In the genomic region with DNA sequence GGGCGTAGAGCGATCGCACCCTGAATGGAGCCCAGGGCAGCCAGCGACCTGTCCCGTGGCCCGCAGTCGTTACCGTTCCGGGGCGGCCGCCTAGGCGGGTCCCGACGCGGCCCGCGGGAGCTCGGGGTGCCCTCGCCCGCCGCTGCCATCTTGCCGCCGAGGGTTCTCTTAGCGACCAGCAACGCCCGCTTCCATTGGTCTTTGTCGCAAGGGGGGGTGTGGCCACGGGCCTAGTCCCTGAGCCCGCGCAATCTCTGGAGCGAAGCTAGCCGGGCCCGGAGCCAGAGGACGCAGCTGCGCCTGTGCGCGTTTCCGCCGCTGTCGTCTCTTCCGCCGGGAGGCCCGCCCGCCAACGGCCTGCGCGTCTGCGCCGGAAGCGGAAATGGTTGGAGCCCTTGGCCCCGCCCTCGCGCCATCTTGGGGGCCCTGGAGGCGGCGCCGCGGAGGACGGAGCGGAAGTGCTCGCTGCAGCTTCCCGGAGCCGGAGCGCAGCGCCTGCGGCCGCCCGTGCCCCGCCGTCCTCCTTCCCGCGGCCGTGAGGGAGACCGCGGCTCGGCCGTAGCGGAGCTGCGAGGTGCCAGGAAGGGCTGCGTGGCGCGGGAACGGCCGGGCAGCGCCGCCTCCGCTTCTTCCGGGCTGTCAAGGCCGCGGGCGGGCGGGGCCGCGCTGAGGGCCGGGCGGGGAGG, we compare ENCODE assay signal across 8 cellular contexts. TPM values are rescaled to one million over a fixed set of nuclear protein-coding genes. Genes with fewer than 3 reads are reported as not detected.
DNase-seq lines count a peak whose midpoint lies in the region; ATAC-seq and TF ChIP-seq lines count a peak whose summit lies in the region.

A gene (minus strand): TSS at position 170 of the 686 bp plus-strand sequence. CDS start 21 bp downstream, at position 149.
A gene with protein sequence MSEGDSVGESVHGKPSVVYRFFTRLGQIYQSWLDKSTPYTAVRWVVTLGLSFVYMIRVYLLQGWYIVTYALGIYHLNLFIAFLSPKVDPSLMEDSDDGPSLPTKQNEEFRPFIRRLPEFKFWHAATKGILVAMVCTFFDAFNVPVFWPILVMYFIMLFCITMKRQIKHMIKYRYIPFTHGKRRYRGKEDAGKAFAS (plus strand): TSS at position 457 of the 686 bp plus-strand sequence. CDS start 3,950 bp downstream, outside the sequence.

- H3K9me3 ChIP-seq in heart right ventricle (no peaks in the 10 kb centered on the region), upper lobe of left lung (no peaks in the 10 kb centered on the region)

- TF ChIP-seq CTCF in heart right ventricle (IDR thresholded peaks at IDR 0.05) (peak in 2 of 9 donors; percentile 8 to 15), upper lobe of left lung (IDR thresholded peaks at IDR 0.05) (peak in 2 of 6 experiments; percentile 13 to 30)

- peak in 1 of 4 donors; percentile 74 for TF ChIP-seq EP300 in upper lobe of left lung (IDR thresholded peaks at IDR 0.05)

- 0% methylated on average over 66 to 95 of the region's 95 CpGs for WGBS in heart right ventricle, 2 donors
- WGBS in upper lobe of left lung, 2 donors: 0% methylated on average over 6 to 18 of the region's 95 CpGs

- H3K27me3 ChIP-seq in heart right ventricle: no peaks in the 10 kb centered on the region
- H3K27me3 ChIP-seq in upper lobe of left lung: no peaks in the 10 kb centered on the region

- intact Hi-C loops in heart right ventricle (cut with DNase I): no loop called here

- H3K4me1 ChIP-seq in heart right ventricle: peaks cover 9 to 46% (median 31%) of the 10 kb centered on the region in 9 donors
- H3K4me1 ChIP-seq in upper lobe of left lung: peaks cover 27 to 41% (median 33%) of the 10 kb centered on the region in 4 donors

- ATAC-seq in HG02884 (IDR thresholded peaks at IDR 0.05; ENCODE audit: unreplicated experiment): peak; percentile 90
- peak; percentile 96 to 99 (median 98) for ATAC-seq in heart right ventricle
- peak; percentile 97 to 98 for ATAC-seq in upper lobe of left lung (ENCODE audit: low FRiP score in 2 of 2)

- DNase-seq in NCI-H146 treated with DMSO at 0.1 percent for 48 hours (lab: John Stamatoyannopoulos, UW; ENCODE audit: unreplicated experiment) (peak; percentile 82), T-helper 1 cell (peak; percentile 98 to 100 (median 99)), amniotic stem cell (lab: John Stamatoyannopoulos, UW) (peak; percentile 97), heart right ventricle (peak; percentile 99 to 100), pons (ENCODE audit: low spot score) (peak; percentile 97), upper lobe of left lung (peak; percentile 99 to 100)

- peak within 1 kb of the TSS; percentile 46 to 95 (median 92) for H3K27ac ChIP-seq in heart right ventricle
- peak within 1 kb of the TSS; percentile 89 to 93 (median 90) for H3K27ac ChIP-seq in upper lobe of left lung

- peak; percentile 84 for TF ChIP-seq POLR2A in GM15510 (IDR thresholded peaks at IDR 0.05; ENCODE audit: borderline replicate concordance, extremely low read depth, insufficient read length)
- peak in 3 of 4 donors; percentile 75 to 94 (median 81) for TF ChIP-seq POLR2A in upper lobe of left lung (IDR thresholded peaks at IDR 0.05)

- H3K4me3 ChIP-seq in heart right ventricle: peak within 1 kb of the TSS; percentile 65 to 99 (median 96)
- peak within 1 kb of the TSS; percentile 88 to 100 (median 100) for H3K4me3 ChIP-seq in upper lobe of left lung

- peaks cover 0 to 42% (median 11%) of the 10 kb centered on the region in 9 donors for H3K36me3 ChIP-seq in heart right ventricle
- H3K36me3 ChIP-seq in upper lobe of left lung: peaks cover 5 to 38% (median 10%) of the 10 kb centered on the region in 4 donors

RNA-seq across cellular contexts. Expression of the first gene that starts in this region (rescaled TPM):
- total RNA-seq in heart right ventricle (1 to 10 TPM; 3.5 to 7.6 (median 5.7) TPM), upper lobe of left lung (10 to 100 TPM in 4 of 6 donors, 1 to 10 TPM in 2; 8.5 to 23.4 (median 14.6) TPM)
- polyA plus RNA-seq in heart right ventricle: 1 to 10 TPM; 1.2 to 3.0 TPM

RNA-seq across cellular contexts. Expression of the second gene that starts in this region (rescaled TPM):
- total RNA-seq in heart right ventricle (100 to 1,000 TPM in 1 of 10 donors, 10 to 100 TPM in 9; 70.1 to 107 (median 84.1) TPM), upper lobe of left lung (100 to 1,000 TPM in 2 of 6 donors, 10 to 100 TPM in 4; 48.2 to 133 (median 61.1) TPM)
- polyA plus RNA-seq in heart right ventricle: 10 to 100 TPM; 55.5 to 77.0 TPM

Comparison
In these comparisons a context has a peak if more than half of its experiments do, and no peak if none do; other contexts are left out.
1. Peak in every context shown above with its lines: DNase-seq, ATAC-seq, H3K4me3 ChIP-seq and H3K27ac ChIP-seq.